Comparison of ENCODE assay signal across 1 cellular context in the genomic region with DNA sequence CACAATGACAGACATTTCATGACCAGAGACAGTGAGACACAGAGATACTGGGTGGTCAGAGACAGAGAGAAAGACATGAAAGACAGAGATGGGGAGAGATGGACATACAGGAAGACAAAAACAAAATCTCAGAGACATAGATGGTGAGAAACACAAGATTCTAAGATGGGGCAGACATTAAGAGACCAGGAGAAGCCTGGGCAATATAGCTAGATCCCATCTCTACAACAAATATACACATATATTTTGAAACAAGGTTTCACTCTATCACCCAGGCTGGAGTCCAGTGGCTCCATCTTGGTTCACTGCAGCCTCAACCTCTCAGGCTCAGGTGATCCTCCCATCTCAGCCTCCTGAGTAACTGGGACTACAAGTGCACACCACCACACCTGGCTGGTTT.
TF ChIP-seq lines count a peak whose summit lies in the region.

No MANE protein-coding gene starts in this region.

TF ChIP-seq in HEK293, 187 proteins besides CTCF, POLR2A, EP300 and RAD21:
- TF ChIP-seq MYNN (tag by site-specific recombination; IDR thresholded peaks at IDR 0.05; ENCODE audit: borderline replicate concordance) (no peak), ZNF121 (tag by site-specific recombination; IDR thresholded peaks at IDR 0.05) (peak; percentile 90), ZNF473 (tag by site-specific recombination; IDR thresholded peaks at IDR 0.05) (no peak)
- TF ChIP-seq, protein P1, sequence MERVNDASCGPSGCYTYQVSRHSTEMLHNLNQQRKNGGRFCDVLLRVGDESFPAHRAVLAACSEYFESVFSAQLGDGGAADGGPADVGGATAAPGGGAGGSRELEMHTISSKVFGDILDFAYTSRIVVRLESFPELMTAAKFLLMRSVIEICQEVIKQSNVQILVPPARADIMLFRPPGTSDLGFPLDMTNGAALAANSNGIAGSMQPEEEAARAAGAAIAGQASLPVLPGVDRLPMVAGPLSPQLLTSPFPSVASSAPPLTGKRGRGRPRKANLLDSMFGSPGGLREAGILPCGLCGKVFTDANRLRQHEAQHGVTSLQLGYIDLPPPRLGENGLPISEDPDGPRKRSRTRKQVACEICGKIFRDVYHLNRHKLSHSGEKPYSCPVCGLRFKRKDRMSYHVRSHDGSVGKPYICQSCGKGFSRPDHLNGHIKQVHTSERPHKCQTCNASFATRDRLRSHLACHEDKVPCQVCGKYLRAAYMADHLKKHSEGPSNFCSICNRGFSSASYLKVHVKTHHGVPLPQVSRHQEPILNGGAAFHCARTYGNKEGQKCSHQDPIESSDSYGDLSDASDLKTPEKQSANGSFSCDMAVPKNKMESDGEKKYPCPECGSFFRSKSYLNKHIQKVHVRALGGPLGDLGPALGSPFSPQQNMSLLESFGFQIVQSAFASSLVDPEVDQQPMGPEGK (tag by site-specific recombination; IDR thresholded peaks at IDR 0.05): no peak
TF ChIP-seq in HEK293: peak in this region for 1.
